2 cellular contexts compared by ENCODE assay signal in genomic region chr1:162381941-162382750, GRCh38.
TF ChIP-seq lines count a peak whose summit lies in the region.

No MANE protein-coding gene starts in this region.

TF ChIP-seq in liver, 16 proteins besides CTCF, POLR2A, EP300 and RAD21:
- TF ChIP-seq SP1 (IDR thresholded peaks at IDR 0.05) (peak; percentile 78), ATF3 (IDR thresholded peaks at IDR 0.05) (peak; percentile 66), HNF4G (IDR thresholded peaks at IDR 0.05) (no peak), JUND (IDR thresholded peaks at IDR 0.05) (no peak), RXRA (IDR thresholded peaks at IDR 0.05) (peak; percentile 74 to 80), GABPA (IDR thresholded peaks at IDR 0.05 in 1 of 2, conservative IDR thresholded peaks at IDR 0.05 in 1 of 2) (no peak), YY1 (IDR thresholded peaks at IDR 0.05) (peak; percentile 18), EGR1 (IDR thresholded peaks at IDR 0.05; ENCODE audit: low read depth in 2 of 2) (no peak), HNF4A (conservative IDR thresholded peaks at IDR 0.05) (peak; percentile 49 to 50), FOXA2 (IDR thresholded peaks at IDR 0.05) (no peak)
- TF ChIP-seq, protein P1, sequence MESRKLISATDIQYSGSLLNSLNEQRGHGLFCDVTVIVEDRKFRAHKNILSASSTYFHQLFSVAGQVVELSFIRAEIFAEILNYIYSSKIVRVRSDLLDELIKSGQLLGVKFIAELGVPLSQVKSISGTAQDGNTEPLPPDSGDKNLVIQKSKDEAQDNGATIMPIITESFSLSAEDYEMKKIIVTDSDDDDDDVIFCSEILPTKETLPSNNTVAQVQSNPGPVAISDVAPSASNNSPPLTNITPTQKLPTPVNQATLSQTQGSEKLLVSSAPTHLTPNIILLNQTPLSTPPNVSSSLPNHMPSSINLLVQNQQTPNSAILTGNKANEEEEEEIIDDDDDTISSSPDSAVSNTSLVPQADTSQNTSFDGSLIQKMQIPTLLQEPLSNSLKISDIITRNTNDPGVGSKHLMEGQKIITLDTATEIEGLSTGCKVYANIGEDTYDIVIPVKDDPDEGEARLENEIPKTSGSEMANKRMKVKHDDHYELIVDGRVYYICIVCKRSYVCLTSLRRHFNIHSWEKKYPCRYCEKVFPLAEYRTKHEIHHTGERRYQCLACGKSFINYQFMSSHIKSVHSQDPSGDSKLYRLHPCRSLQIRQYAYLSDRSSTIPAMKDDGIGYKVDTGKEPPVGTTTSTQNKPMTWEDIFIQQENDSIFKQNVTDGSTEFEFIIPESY (IDR thresholded peaks at IDR 0.05) = no peak
TF ChIP-seq in liver: peak in this region for 5.

TF ChIP-seq in SK-N-SH, 30 proteins besides CTCF, POLR2A, EP300 and RAD21:
- TF ChIP-seq NRF1 (IDR thresholded peaks at IDR 0.05; ENCODE audit: low read depth, low read length) (no peak), SMC3 (IDR thresholded peaks at IDR 0.05; ENCODE audit: low read depth, low read length) (no peak), TAF1 (IDR thresholded peaks at IDR 0.05; ENCODE audit: borderline replicate concordance, low read depth, low read length) (no peak), JUND (IDR thresholded peaks at IDR 0.05) (no peak), ELF1 (IDR thresholded peaks at IDR 0.05) (no peak), NFIC (IDR thresholded peaks at IDR 0.05; ENCODE audit: borderline replicate concordance) (no peak), RXRA (IDR thresholded peaks at IDR 0.05; ENCODE audit: borderline replicate concordance, low read depth) (no peak), SIN3A (IDR thresholded peaks at IDR 0.05; ENCODE audit: borderline replicate concordance, low read depth, low read length) (no peak), FOSL2 (IDR thresholded peaks at IDR 0.05; ENCODE audit: borderline replicate concordance, low read depth) (no peak), FOXJ3 (CRISPR knock-in tag; IDR thresholded peaks at IDR 0.05) (no peak), RFX5 (IDR thresholded peaks at IDR 0.05; ENCODE audit: low read length) (no peak)
- TF ChIP-seq, protein P1 (IDR thresholded peaks at IDR 0.05; ENCODE audit: borderline replicate concordance, low read depth) = no peak
- TF ChIP-seq, protein P2, sequence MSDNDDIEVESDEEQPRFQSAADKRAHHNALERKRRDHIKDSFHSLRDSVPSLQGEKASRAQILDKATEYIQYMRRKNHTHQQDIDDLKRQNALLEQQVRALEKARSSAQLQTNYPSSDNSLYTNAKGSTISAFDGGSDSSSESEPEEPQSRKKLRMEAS (IDR thresholded peaks at IDR 0.05; ENCODE audit: low read depth) = no peak
